In the genomic region with DNA sequence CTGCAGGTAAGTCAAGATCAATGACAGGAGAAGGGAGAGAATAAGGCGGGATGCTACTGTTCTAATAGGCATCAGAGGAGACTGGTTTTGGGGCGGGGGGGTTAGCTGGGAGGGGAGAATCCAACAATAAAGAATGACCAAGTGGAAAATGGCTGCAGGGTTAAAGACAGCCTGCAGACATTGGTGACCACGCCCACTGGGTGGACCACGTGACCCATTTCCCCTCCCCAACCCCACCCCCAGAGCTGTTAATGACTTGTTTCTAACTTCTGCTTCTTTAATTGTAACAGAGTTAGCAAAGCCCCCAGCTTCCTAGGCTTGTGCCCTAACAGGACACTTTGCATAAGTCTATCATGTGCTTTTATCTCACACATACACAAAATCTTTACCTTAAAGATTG, we compare ENCODE assay signal across 36 cellular contexts.
"Had no signal": no experiment of that assay in that cellular context is flagged by ENCODE, and none has a peak within 500 bp of the region (broad histone marks: within the 10 kb centered on the region; RNA-seq: fewer than 3 reads in every experiment).

No MANE protein-coding gene starts in this region.

- H3K9me3 Mint-ChIP-seq: activated T-cell treated with anti-CD3 and anti-CD28 coated beads, Interleukin-2, amount 50 U/mL, for 24 hours; effector memory CD8-positive, alpha-beta T cell had no signal

- H3K27ac Mint-ChIP-seq: activated CD4-positive, alpha-beta memory T cell treated with anti-CD3 and anti-CD28 coated beads, Interleukin-2, amount 10 ng/mL, durations not matched to agents 7 days and 5 days; activated CD4-positive, alpha-beta T cell treated with anti-CD3 and anti-CD28 coated beads, Interleukin-2, amount 10 ng/mL, durations not matched to agents 7 days and 5 days; activated naive CD8-positive, alpha-beta T cell; activated T-cell treated with anti-CD3 and anti-CD28 coated beads, Interleukin-2, amount 50 U/mL, for 24 hours; activated T-cell treated with anti-CD3 and anti-CD28 coated beads, Interleukin-2, amount 50 U/mL, for 72 hours; effector memory CD8-positive, alpha-beta T cell; T-helper 17 cell; T-helper 2 cell treated with Interferon-gamma antibody and Interleukin-4, amounts not matched to agents 5 μg/mL and 100 μg/mL, for 36 hours; WTC11 had no signal

- H3K36me3 ChIP-seq: brain microvascular endothelial cell, esophagus squamous epithelium, gastroesophageal sphincter, heart right ventricle had no signal

- H3K4me1 Mint-ChIP-seq: activated CD4-positive, alpha-beta memory T cell treated with anti-CD3 and anti-CD28 coated beads, Interleukin-2, amount 10 ng/mL, durations not matched to agents 7 days and 5 days; activated CD4-positive, alpha-beta T cell treated with anti-CD3 and anti-CD28 coated beads, Interleukin-2, amount 10 ng/mL, durations not matched to agents 7 days and 5 days; central memory CD8-positive, alpha-beta T cell; T-helper 17 cell; WTC11 had no signal

- H3K36me3 Mint-ChIP-seq: activated naive CD8-positive, alpha-beta T cell had no signal

- DNase-seq: activated CD4-positive, alpha-beta memory T cell treated with anti-CD3 and anti-CD28 coated beads, Interleukin-2, amount 10 ng/mL, durations not matched to agents 7 days and 5 days; activated CD4-positive, alpha-beta T cell treated with anti-CD3 and anti-CD28 coated beads for 1 hour; activated CD4-positive, alpha-beta T cell treated with anti-CD3 and anti-CD28 coated beads for 4 hours; activated CD4-positive, alpha-beta T cell treated with anti-CD3 and anti-CD28 coated beads, Interleukin-2, amount 10 ng/mL, durations not matched to agents 7 days and 5 days; activated CD4-positive, alpha-beta T cell treated with anti-CD3 and anti-CD28 coated beads, Interleukin-2, amount 50 U/mL, for 4 hours; activated CD8-positive, alpha-beta memory T cell treated with anti-CD3 and anti-CD28 coated beads, Interleukin-2, amount 50 U/mL, for 48 hours; activated gamma-delta T cell; activated naive CD4-positive, alpha-beta T cell; activated naive CD4-positive, alpha-beta T cell treated with anti-CD3 and anti-CD28 coated beads, Interleukin-2, amount 50 U/mL, for 16 hours; activated T-cell treated with anti-CD3 and anti-CD28 coated beads for 4 hours; activated T-cell treated with anti-CD3 and anti-CD28 coated beads, Interleukin-2, amount 50 U/mL, for 24 hours; activated T-cell treated with anti-CD3 and anti-CD28 coated beads, Interleukin-2, amount 50 U/mL, for 72 hours; amniotic stem cell; anterior cingulate cortex; brain microvascular endothelial cell; cortex of kidney; dermis blood vessel endothelial cell; effector CD4-positive, alpha-beta T cell; effector memory CD8-positive, alpha-beta T cell; esophagus squamous epithelium; foreskin melanocyte; heart right ventricle; T-helper 1 cell; T-helper 17 cell; T1000 had no signal

- H3K9me3 ChIP-seq: esophagus squamous epithelium, gastroesophageal sphincter, heart right ventricle had no signal

- H3K27me3 Mint-ChIP-seq: activated CD4-positive, alpha-beta memory T cell treated with anti-CD3 and anti-CD28 coated beads, Interleukin-2, amount 10 ng/mL, durations not matched to agents 7 days and 5 days; activated CD4-positive, alpha-beta T cell treated with anti-CD3 and anti-CD28 coated beads, Interleukin-2, amount 10 ng/mL, durations not matched to agents 7 days and 5 days; activated naive CD8-positive, alpha-beta T cell; activated T-cell treated with anti-CD3 and anti-CD28 coated beads, Interleukin-2, amount 50 U/mL, for 24 hours; central memory CD8-positive, alpha-beta T cell; effector memory CD8-positive, alpha-beta T cell; T-helper 17 cell had no signal

- ATAC-seq: activated T-cell treated with anti-CD3 and anti-CD28 coated beads, Interleukin-2, amount 50 U/mL, for 72 hours; effector memory CD8-positive, alpha-beta T cell; gastroesophageal sphincter; heart right ventricle; T-helper 17 cell; WTC11 had no signal

- H3K27me3 ChIP-seq: brain microvascular endothelial cell, esophagus squamous epithelium, gastroesophageal sphincter, heart right ventricle had no signal

- FAIRE-seq: astrocyte, bronchial epithelial cell, colon, endometrium, endothelial cell of umbilical vein had no signal

- H3K27ac ChIP-seq: brain microvascular endothelial cell, epithelial cell of prostate, esophagus squamous epithelium, gastroesophageal sphincter, heart right ventricle had no signal

- H3K4me3 Mint-ChIP-seq: activated CD4-positive, alpha-beta memory T cell treated with anti-CD3 and anti-CD28 coated beads, Interleukin-2, amount 10 ng/mL, durations not matched to agents 7 days and 5 days; activated CD4-positive, alpha-beta T cell treated with anti-CD3 and anti-CD28 coated beads, Interleukin-2, amount 10 ng/mL, durations not matched to agents 7 days and 5 days; activated naive CD8-positive, alpha-beta T cell; activated T-cell treated with anti-CD3 and anti-CD28 coated beads, Interleukin-2, amount 50 U/mL, for 24 hours; activated T-cell treated with anti-CD3 and anti-CD28 coated beads, Interleukin-2, amount 50 U/mL, for 72 hours; central memory CD8-positive, alpha-beta T cell; effector memory CD8-positive, alpha-beta T cell; T-helper 17 cell; T-helper 2 cell treated with Interferon-gamma antibody and Interleukin-4, amounts not matched to agents 5 μg/mL and 100 μg/mL, for 36 hours; WTC11 had no signal

- H3K4me1 ChIP-seq: esophagus squamous epithelium, gastroesophageal sphincter, heart right ventricle had no signal

- H3K4me3 ChIP-seq: esophagus squamous epithelium, gastroesophageal sphincter, heart right ventricle had no signal
